26 cellular contexts compared by ENCODE assay signal in genomic region chr7:1662101-1662500, GRCh38. TPM values are rescaled to one million over a fixed set of nuclear protein-coding genes. Genes with fewer than 3 reads are reported as not detected.
DNase-seq lines count a peak whose midpoint lies in the region; ATAC-seq and TF ChIP-seq lines count a peak whose summit lies in the region.
"Had no signal": no experiment of that assay in that cellular context is flagged by ENCODE, and none has a peak within 500 bp of the region (broad histone marks: within the 10 kb centered on the region; RNA-seq: fewer than 3 reads in every experiment).

No MANE protein-coding gene starts in this region.

- no peak overlapping the region for H2AFZ ChIP-seq in osteoblast (ENCODE audit: low read length)

- WGBS in endodermal cell (ENCODE audit: insufficient coverage in 1 of 2, insufficient read length in 1 of 2), 2 experiments = 82 to 100% methylated on average over 1 to 3 of the region's 3 CpGs

- no peaks in the 10 kb centered on the region for H3K4me1 ChIP-seq in endodermal cell (ENCODE audit: control insufficient read depth, insufficient read depth, low read length)
- no peaks in the 10 kb centered on the region for H3K4me1 ChIP-seq in osteoblast (ENCODE audit: insufficient read depth, low read length)

- peaks cover 58% of the 10 kb centered on the region for H3K27me3 Mint-ChIP-seq in endodermal cell (ENCODE audit: insufficient read depth)

- no peak overlapping the region for H3K27ac Mint-ChIP-seq in endodermal cell
- H3K27ac Mint-ChIP-seq: activated CD8-positive, alpha-beta T cell treated with anti-CD3 and anti-CD28 coated beads, Interleukin-2, amount 10 ng/mL, durations not matched to agents 7 days and 5 days; activated naive CD8-positive, alpha-beta T cell; stimulated activated naive CD8-positive, alpha-beta T cell treated with anti-CD3 and anti-CD28 coated beads, Interleukin-15, amount 100 ng/mL, for 72 hours had no signal

- H3K4me3 ChIP-seq in endodermal cell (ENCODE audit: low read length) (no peak overlapping the region), osteoblast (ENCODE audit: insufficient read depth, low read length) (no peak overlapping the region)
- H3K4me3 ChIP-seq: GM12878, tibial nerve had no signal

- H3K9ac ChIP-seq in endodermal cell (ENCODE audit: extremely low read depth, low read length, poor library complexity, severe bottlenecking) = no peak overlapping the region

- H3K9me3 Mint-ChIP-seq in endodermal cell = peaks cover 6% of the 10 kb centered on the region
- H3K9me3 Mint-ChIP-seq: activated T-cell treated with anti-CD3 and anti-CD28 coated beads, Interleukin-2, amount 50 U/mL, for 4 hours; stimulated activated naive CD8-positive, alpha-beta T cell treated with anti-CD3 and anti-CD28 coated beads, Interleukin-15, amount 100 ng/mL, for 72 hours had no signal

- H3K79me2 ChIP-seq in osteoblast (ENCODE audit: insufficient read depth, low read length) = no peaks in the 10 kb centered on the region

- no peak overlapping the region for H3K4me2 ChIP-seq in osteoblast (ENCODE audit: insufficient read depth, low read length)

- no peaks in the 10 kb centered on the region for H3K36me3 ChIP-seq in endodermal cell (ENCODE audit: control insufficient read depth, insufficient read depth, low read length)
- no peaks in the 10 kb centered on the region for H3K36me3 ChIP-seq in osteoblast (ENCODE audit: insufficient read depth, low read length)
- H3K36me3 ChIP-seq: tibial nerve had no signal

- peaks cover 2% of the 10 kb centered on the region for H3K4me1 Mint-ChIP-seq in endodermal cell

- H3K27ac ChIP-seq in endodermal cell (ENCODE audit: low read depth, low read length) (no peak overlapping the region), osteoblast (ENCODE audit: low read depth, low read length) (no peak overlapping the region), caudate nucleus (ENCODE audit: low read depth, low read length) (no peak overlapping the region)
- H3K27ac ChIP-seq: tibial nerve had no signal

- H3K27me3 ChIP-seq in endodermal cell (ENCODE audit: control insufficient read depth, insufficient read depth, low read length, poor library complexity, severe bottlenecking) (peaks cover 54% of the 10 kb centered on the region), osteoblast (ENCODE audit: insufficient read depth, low read length) (peaks cover 19% of the 10 kb centered on the region)

- no peaks in the 10 kb centered on the region for H3K36me3 Mint-ChIP-seq in endodermal cell (ENCODE audit: low read depth)
- H3K36me3 Mint-ChIP-seq: activated naive CD8-positive, alpha-beta T cell had no signal

- no peak overlapping the region for H3K4me3 Mint-ChIP-seq in endodermal cell
- H3K4me3 Mint-ChIP-seq: activated CD8-positive, alpha-beta T cell treated with anti-CD3 and anti-CD28 coated beads, Interleukin-2, amount 10 ng/mL, durations not matched to agents 7 days and 5 days; activated naive CD8-positive, alpha-beta T cell; activated T-cell treated with anti-CD3 and anti-CD28 coated beads, Interleukin-2, amount 50 U/mL, for 4 hours; stimulated activated naive CD8-positive, alpha-beta T cell treated with anti-CD3 and anti-CD28 coated beads, Interleukin-15, amount 100 ng/mL, for 72 hours had no signal

- no peaks in the 10 kb centered on the region for H4K20me1 ChIP-seq in osteoblast (ENCODE audit: insufficient read depth, low read length)

- TF ChIP-seq CTCF in endodermal cell (conservative IDR thresholded peaks at IDR 0.05) = no peak
- TF ChIP-seq CTCF in osteoblast (IDR thresholded peaks at IDR 0.05; ENCODE audit: extremely low read depth, low read depth, low read length) = no peak

- peak; percentile 17 for DNase-seq in activated CD4-positive, CD25-positive, alpha-beta regulatory T cell treated with anti-CD3 and anti-CD28 coated beads, Interleukin-2, amount 50 U/mL, for 72 hours
- no peak for DNase-seq in activated CD4-positive, CD25-positive, alpha-beta regulatory T cell (lab: John Stamatoyannopoulos, UW)
- DNase-seq in ELR (ENCODE audit: low read depth) = peak; percentile 21
- peak; percentile 38 for DNase-seq in endodermal cell
- DNase-seq in osteoblast (ENCODE audit: insufficient read length, low spot score, missing footprints) = peak; percentile 27
- DNase-seq in caudate nucleus (lab: John Stamatoyannopoulos, UW) = no peak
- DNase-seq: activated CD8-positive, alpha-beta T cell treated with anti-CD3 and anti-CD28 coated beads, Interleukin-2, amount 10 ng/mL, durations not matched to agents 7 days and 5 days; activated T-cell treated with anti-CD3 and anti-CD28 coated beads, Interleukin-2, amount 50 U/mL, for 4 hours; AML-193; DMS79; effector CD8-positive, alpha-beta T cell; kidney glomerular epithelial cell; midbrain; NCI-H1092; NCI-H187 treated with DMSO at 0.1 percent for 48 hours; NCI-H2227 treated with DMSO at 0.1 percent for 48 hours; NCI-H774; stimulated activated CD4-positive, alpha-beta T cell treated with anti-CD3 and anti-CD28 coated beads, Interleukin-4, amount 100 ng/mL, for 24 hours; stimulated activated naive CD8-positive, alpha-beta T cell treated with anti-CD3 and anti-CD28 coated beads, Interleukin-15, amount 100 ng/mL, for 72 hours; T1000 had no signal

- no peaks in the 10 kb centered on the region for H3K9me3 ChIP-seq in endodermal cell (ENCODE audit: control insufficient read depth, low read length)
- no peaks in the 10 kb centered on the region for H3K9me3 ChIP-seq in osteoblast (ENCODE audit: low read depth, low read length)

- ATAC-seq in HG03571 (IDR thresholded peaks at IDR 0.05; ENCODE audit: unreplicated experiment) (no peak), HG02798 (IDR thresholded peaks at IDR 0.05; ENCODE audit: poor library complexity, unreplicated experiment) (no peak)
- ATAC-seq: activated CD8-positive, alpha-beta T cell treated with anti-CD3 and anti-CD28 coated beads, Interleukin-2, amount 10 ng/mL, durations not matched to agents 7 days and 5 days; activated T-cell treated with anti-CD3 and anti-CD28 coated beads, Interleukin-2, amount 50 U/mL, for 4 hours; esophagus mucosa; GM12878; stimulated activated naive CD8-positive, alpha-beta T cell treated with anti-CD3 and anti-CD28 coated beads, Interleukin-15, amount 100 ng/mL, for 72 hours had no signal

RNA-seq across cellular contexts. Expression of gene ELFN1, which starts 8.0 kb away (rescaled TPM):
- total RNA-seq in endodermal cell = 1 to 10 TPM; 2.1 to 5.0 TPM
- 13.6 TPM for polyA plus RNA-seq in endodermal cell (2013, experiment 1 of 2)
- 12.4 TPM for polyA plus RNA-seq in endodermal cell (2013, experiment 2 of 2)
- total RNA-seq in osteoblast = 12.7 and 14.1 TPM in 2 replicates
- total RNA-seq: activated CD8-positive, alpha-beta T cell treated with anti-CD3 and anti-CD28 coated beads, Interleukin-2, amount 10 ng/mL, durations not matched to agents 7 days and 5 days; GM12878 had no signal

Comparison
In these comparisons a context has a peak if more than half of its experiments do, and no peak if none do; other contexts are left out.
1. DNase-seq: peak in activated CD4-positive, CD25-positive, alpha-beta regulatory T cell treated with anti-CD3 and anti-CD28 coated beads, Interleukin-2, amount 50 U/mL, for 72 hours (single experiment), ELR (single experiment), endodermal cell (single experiment) and osteoblast (single experiment); none in activated CD4-positive, CD25-positive, alpha-beta regulatory T cell (0 of 4) and caudate nucleus (0 of 61).